ENCODE assay signal across 10 cellular contexts in the genomic region with DNA sequence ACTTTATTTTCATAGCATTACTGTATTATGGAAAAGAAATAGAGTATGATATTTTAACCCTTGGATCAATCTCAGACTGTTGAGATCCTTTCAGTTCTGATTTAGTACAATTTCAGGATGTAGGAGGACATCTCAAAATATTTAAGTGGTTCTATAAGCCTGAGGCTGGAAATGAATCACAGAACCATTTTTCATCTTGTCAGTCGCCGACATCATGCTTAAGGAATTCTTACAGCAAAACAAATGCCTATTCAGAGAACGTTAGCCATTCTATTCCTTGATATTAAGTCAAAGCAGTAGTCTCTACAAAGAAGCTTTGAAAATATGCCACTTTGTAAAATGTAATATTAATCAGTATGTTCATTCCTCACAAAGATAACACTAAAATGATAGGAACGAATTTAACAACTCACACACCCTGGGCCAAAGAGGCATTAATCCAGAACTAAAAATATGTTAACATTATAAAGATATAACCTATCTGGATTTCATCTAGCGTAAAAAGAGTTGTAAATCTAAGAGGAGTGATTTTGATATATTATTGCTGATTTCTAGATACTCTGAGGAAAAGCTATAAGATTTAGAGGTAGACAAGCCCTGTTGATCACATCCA.
A peak's percentile ranks its signal among the peaks of the same experiment; 100 is the strongest.
DNase-seq lines count a peak whose midpoint lies in the region; TF ChIP-seq lines count a peak whose summit lies in the region.
"Had no signal": no experiment of that assay in that cellular context is flagged by ENCODE, and none has a peak within 500 bp of the region (broad histone marks: within the 10 kb centered on the region; RNA-seq: fewer than 3 reads in every experiment).

No MANE protein-coding gene starts in this region.

- H3K9me3 Mint-ChIP-seq in CD8-positive, alpha-beta memory T cell = peaks cover 0 to 2% (median 0%) of the 10 kb centered on the region in 5 donors
- H3K9me3 Mint-ChIP-seq: T-helper 1 cell treated with Interleukin-12 subunit alpha and Interleukin-12 subunit beta and Interleukin-4 antibody, amounts not matched to agents 30 μg/mL and 1 μg/mL, for 36 hours had no signal

- H3K9me3 ChIP-seq in HUES48 (ENCODE audit: control insufficient read depth, insufficient read depth, low read length) = no peaks in the 10 kb centered on the region
- H3K9me3 ChIP-seq in mesodermal cell (ENCODE audit: control insufficient read depth, low read length) = no peaks in the 10 kb centered on the region
- H3K9me3 ChIP-seq in CD8-positive, alpha-beta memory T cell (ENCODE audit: low read length) = no peaks in the 10 kb centered on the region

- no peak overlapping the region for H3K27ac Mint-ChIP-seq in CD8-positive, alpha-beta memory T cell
- H3K27ac Mint-ChIP-seq: T-helper 1 cell treated with Interleukin-12 subunit alpha and Interleukin-12 subunit beta and Interleukin-4 antibody, amounts not matched to agents 30 μg/mL and 1 μg/mL, for 36 hours had no signal

- POLR2A ChIA-PET in CD8-positive, alpha-beta memory T cell (lab: Charles Lee) = no interaction called here

- H3K36me3 Mint-ChIP-seq in CD8-positive, alpha-beta memory T cell = no peaks in the 10 kb centered on the region

- DNase-seq in cardiac fibroblast (ENCODE audit: low read depth in 2 of 2) (peak; percentile 86 to 95), NCI-H1694 (lab: John Stamatoyannopoulos, UW) (no peak), NCI-H187 treated with DMSO at 0.1 percent for 48 hours (lab: John Stamatoyannopoulos, UW) (no peak)
- DNase-seq in CD8-positive, alpha-beta memory T cell = no peak
- DNase-seq in activated T-cell treated with anti-CD3 and anti-CD28 coated beads, Interleukin-2, amount 50 U/mL, for 48 hours = no peak

- TF ChIP-seq CTCF in 22Rv1 (IDR thresholded peaks at IDR 0.05) = no peak
- TF ChIP-seq CTCF in cardiac fibroblast (IDR thresholded peaks at IDR 0.05; ENCODE audit: low read depth, low read length) = no peak

- peak overlapping the region; percentile 11; the same call in 1 of the 2 replicates for H3K9ac ChIP-seq in HUES48 (ENCODE audit: low read depth, low read length)

- 62% methylated on average over 3 of the region's 5 CpGs; no CpG with 5 or more reads in 1 of the 2 experiments for WGBS in mesodermal cell (ENCODE audit: insufficient coverage in 2 of 2), 2 experiments

- no peaks in the 10 kb centered on the region for H3K27me3 ChIP-seq in HUES48 (ENCODE audit: control insufficient read depth, insufficient read depth, low read length)
- no peaks in the 10 kb centered on the region for H3K27me3 ChIP-seq in CD8-positive, alpha-beta memory T cell (ENCODE audit: insufficient read depth, low read length, poor library complexity, severe bottlenecking)

- H3K36me3 ChIP-seq in HUES48 (ENCODE audit: control insufficient read depth, insufficient read depth, low read length) = no peaks in the 10 kb centered on the region
- H3K36me3 ChIP-seq in mesodermal cell (ENCODE audit: control insufficient read depth, insufficient read depth, low read length) = no peaks in the 10 kb centered on the region
- no peaks in the 10 kb centered on the region for H3K36me3 ChIP-seq in CD8-positive, alpha-beta memory T cell (ENCODE audit: insufficient read depth, low read length)

- peaks cover 6% of the 10 kb centered on the region; the same call in 1 of the 2 replicates for H3K4me1 ChIP-seq in HUES48 (ENCODE audit: control insufficient read depth, insufficient read depth, low read length)
- peaks cover 18% of the 10 kb centered on the region for H3K4me1 ChIP-seq in mesodermal cell (ENCODE audit: control insufficient read depth, insufficient read depth, low read length, poor library complexity, severe bottlenecking)
- no peaks in the 10 kb centered on the region for H3K4me1 ChIP-seq in CD8-positive, alpha-beta memory T cell (ENCODE audit: insufficient read depth, low read length)

- no peak overlapping the region for H3K4me3 Mint-ChIP-seq in CD8-positive, alpha-beta memory T cell
- H3K4me3 Mint-ChIP-seq: T-helper 1 cell treated with Interleukin-12 subunit alpha and Interleukin-12 subunit beta and Interleukin-4 antibody, amounts not matched to agents 30 μg/mL and 1 μg/mL, for 36 hours had no signal

- no peaks in the 10 kb centered on the region for H3K4me1 Mint-ChIP-seq in CD8-positive, alpha-beta memory T cell

- H3K27ac ChIP-seq in 22Rv1 (peak overlapping the region; percentile 38), HUES48 (ENCODE audit: low read depth, low read length) (peak overlapping the region; percentile 67), mesodermal cell (ENCODE audit: low read depth, low read length, severe bottlenecking) (peak overlapping the region; percentile 97)
- no peak overlapping the region for H3K27ac ChIP-seq in CD8-positive, alpha-beta memory T cell (ENCODE audit: low read depth, low read length)
- H3K27ac ChIP-seq: C4-2B had no signal

- CTCF ChIA-PET in CD8-positive, alpha-beta memory T cell (lab: Charles Lee) = no interaction called here

- no peaks in the 10 kb centered on the region for H3K27me3 Mint-ChIP-seq in CD8-positive, alpha-beta memory T cell

- H3K4me3 ChIP-seq in HUES48 (ENCODE audit: low read depth, low read length) (no peak overlapping the region), cardiac fibroblast (replicated peaks in 1 of 2; ENCODE audit: low read depth in 2 of 2, low read length in 2 of 2) (no peak overlapping the region), mesodermal cell (ENCODE audit: extremely low read depth, insufficient read depth, low read length, poor library complexity, severe bottlenecking) (no peak overlapping the region)
- no peak overlapping the region for H3K4me3 ChIP-seq in CD8-positive, alpha-beta memory T cell (ENCODE audit: low read length)

Comparison
In these comparisons a context has a peak if more than half of its experiments do, and no peak if none do; other contexts are left out.
1. DNase-seq: peak in cardiac fibroblast (2 of 2); none in CD8-positive, alpha-beta memory T cell (0 of 5), activated T-cell treated with anti-CD3 and anti-CD28 coated beads, Interleukin-2, amount 50 U/mL, for 48 hours (0 of 2), NCI-H1694 (single experiment) and NCI-H187 treated with DMSO at 0.1 percent for 48 hours (single experiment).